25 cellular contexts compared by ENCODE assay signal in genomic region chr11:122360875-122361274, GRCh38.
A peak's percentile ranks its signal among the peaks of the same experiment; 100 is the strongest.
DNase-seq lines count a peak whose midpoint lies in the region; ATAC-seq and TF ChIP-seq lines count a peak whose summit lies in the region.
"Had no signal": no experiment of that assay in that cellular context is flagged by ENCODE, and none has a peak within 500 bp of the region (broad histone marks: within the 10 kb centered on the region; RNA-seq: fewer than 3 reads in every experiment).

No MANE protein-coding gene starts in this region.

- peaks cover 7% of the 10 kb centered on the region; the same call in 2 of the 3 replicates for H3K36me3 Mint-ChIP-seq in GM23338 (ENCODE audit: low read depth)
- H3K36me3 Mint-ChIP-seq: CD4-positive, CD25-positive, alpha-beta regulatory T cell; stimulated activated effector memory CD8-positive, alpha-beta T cell treated with anti-CD3 and anti-CD28 coated beads, Interleukin-12 subunit alpha, Interleukin-12 subunit beta, amount 100 ng/mL, for 72 hours had no signal

- no peak overlapping the region for H2AFZ ChIP-seq in GM23338
- no peak overlapping the region for H2AFZ ChIP-seq in PC-9

- H3K27ac Mint-ChIP-seq in GM23338 = no peak overlapping the region
- H3K27ac Mint-ChIP-seq: CD4-positive, CD25-positive, alpha-beta regulatory T cell; stimulated activated effector memory CD8-positive, alpha-beta T cell treated with anti-CD3 and anti-CD28 coated beads, Interleukin-12 subunit alpha, Interleukin-12 subunit beta, amount 100 ng/mL, for 72 hours had no signal

- no peaks in the 10 kb centered on the region for H4K20me1 ChIP-seq in GM23338 (replicated peaks; ENCODE audit: insufficient read depth)
- H4K20me1 ChIP-seq in PC-9 (ENCODE audit: insufficient read depth) = no peaks in the 10 kb centered on the region

- H3K9me2 ChIP-seq in GM23338 (ENCODE audit: insufficient read depth) (no peaks in the 10 kb centered on the region), PC-9 (ENCODE audit: insufficient read depth) (no peaks in the 10 kb centered on the region)

- no peaks in the 10 kb centered on the region for H3K27me3 ChIP-seq in GM23338 (ENCODE audit: insufficient read depth)
- H3K27me3 ChIP-seq in PC-9 (ENCODE audit: insufficient read depth, low read depth) = no peaks in the 10 kb centered on the region
- peaks cover 3% of the 10 kb centered on the region for H3K27me3 ChIP-seq in foreskin keratinocyte
- H3K27me3 ChIP-seq in transverse colon = no peaks in the 10 kb centered on the region
- H3K27me3 ChIP-seq: testis had no signal

- H3K9me3 ChIP-seq in PC-9 (ENCODE audit: insufficient read depth, low read depth) (0 out of 2 replicates have a peak, but pooled peaks cover 8% of the 10 kb centered on the region), transverse colon (no peaks in the 10 kb centered on the region)
- H3K9me3 ChIP-seq: testis had no signal

- ATAC-seq in GM23338 (no peak), foreskin keratinocyte (no peak), GM18858 (IDR thresholded peaks at IDR 0.05; ENCODE audit: unreplicated experiment) (no peak)
- ATAC-seq: activated T-cell treated with anti-CD3 and anti-CD28 coated beads, Interleukin-2, amount 50 U/mL, for 4 hours; esophagus mucosa; left lobe of liver; stimulated activated effector memory CD8-positive, alpha-beta T cell treated with anti-CD3 and anti-CD28 coated beads, Interleukin-12 subunit alpha, Interleukin-12 subunit beta, amount 100 ng/mL, for 72 hours had no signal

- DNase-seq in GM23338 (ENCODE audit: low spot score) = no peak
- DNase-seq in PC-9 = no peak
- no peak for DNase-seq in foreskin keratinocyte
- no peak for DNase-seq in transverse colon
- no peak for DNase-seq in COLO668 (lab: John Stamatoyannopoulos, UW; ENCODE audit: unreplicated experiment)
- no peak for DNase-seq in KG1 (lab: John Stamatoyannopoulos, UW)
- DNase-seq: activated CD4-positive, CD25-positive, alpha-beta regulatory T cell; activated CD8-positive, alpha-beta memory T cell treated with anti-CD3 and anti-CD28 coated beads for 24 hours; activated naive CD4-positive, alpha-beta T cell treated with Interleukin-2 at 50 U/mL for 16 hours; activated T-cell treated with anti-CD3 and anti-CD28 coated beads, Interleukin-2, amount 50 U/mL, for 4 hours; CD4-positive, CD25-positive, alpha-beta regulatory T cell; central memory CD4-positive, alpha-beta T cell; DMS 273 treated with DMSO at 0.1 percent for 48 hours; midbrain; NCI-H187 treated with DMSO at 0.1 percent for 48 hours; NCI-H2227 treated with DMSO at 0.1 percent for 48 hours; NCI-H774; T-helper 9 cell; testis had no signal

- CTCF ChIA-PET in PC-9 (lab: Charles Lee) = no interaction called here

- TF ChIP-seq POLR2A in transverse colon (IDR thresholded peaks at IDR 0.05) = no peak

- no TSS peak for BruUV-seq in PC-9 (replicated peaks; lab: Mats Ljungman, UMichigan)

- H3K4me3 ChIP-seq in GM23338 = no peak overlapping the region
- H3K4me3 ChIP-seq in PC-9 = no peak overlapping the region
- no peak overlapping the region for H3K4me3 ChIP-seq in transverse colon
- H3K4me3 ChIP-seq: testis had no signal

- peaks cover 13% of the 10 kb centered on the region for H3K4me1 Mint-ChIP-seq in GM23338
- H3K4me1 Mint-ChIP-seq: CD4-positive, CD25-positive, alpha-beta regulatory T cell; stimulated activated effector memory CD8-positive, alpha-beta T cell treated with anti-CD3 and anti-CD28 coated beads, Interleukin-12 subunit alpha, Interleukin-12 subunit beta, amount 100 ng/mL, for 72 hours had no signal

- TF ChIP-seq CTCF in C4-2B (conservative IDR thresholded peaks at IDR 0.05) (peak; percentile 49), GM23338 (conservative IDR thresholded peaks at IDR 0.05; ENCODE audit: low read depth in 2 of 2) (peak; percentile 12 to 24; a peak in 1 of 4 replicates), PC-9 (conservative IDR thresholded peaks at IDR 0.05) (peak; percentile 39), foreskin keratinocyte (conservative IDR thresholded peaks at IDR 0.05) (peak; percentile 46), transverse colon (IDR thresholded peaks at IDR 0.05) (no peak)

- TF ChIP-seq EP300 in transverse colon (IDR thresholded peaks at IDR 0.05; ENCODE audit: low read depth) = no peak

- H3K27me3 Mint-ChIP-seq in GM23338 (ENCODE audit: insufficient read depth, low read depth, poor library complexity) = no peaks in the 10 kb centered on the region
- H3K27me3 Mint-ChIP-seq: CD4-positive, CD25-positive, alpha-beta regulatory T cell had no signal

- H3K4me3 Mint-ChIP-seq in GM23338 = no peak overlapping the region
- H3K4me3 Mint-ChIP-seq: activated T-cell treated with anti-CD3 and anti-CD28 coated beads, Interleukin-2, amount 50 U/mL, for 4 hours; CD4-positive, CD25-positive, alpha-beta regulatory T cell; nephron; stimulated activated effector memory CD8-positive, alpha-beta T cell treated with anti-CD3 and anti-CD28 coated beads, Interleukin-12 subunit alpha, Interleukin-12 subunit beta, amount 100 ng/mL, for 72 hours had no signal

- H3K36me3 ChIP-seq in GM23338 (ENCODE audit: insufficient read depth) = no peaks in the 10 kb centered on the region
- H3K36me3 ChIP-seq in PC-9 (ENCODE audit: low read depth) = no peaks in the 10 kb centered on the region
- no peaks in the 10 kb centered on the region for H3K36me3 ChIP-seq in transverse colon

- 84 to 96% methylated on average over 4 of the region's 4 CpGs for WGBS in transverse colon (ENCODE audit: low coverage in 1 of 2), 2 donors

- H3K79me2 ChIP-seq in GM23338 (replicated peaks; ENCODE audit: insufficient read depth) (no peaks in the 10 kb centered on the region), PC-9 (ENCODE audit: low read depth) (no peaks in the 10 kb centered on the region)

- H3K4me1 ChIP-seq in GM23338 (ENCODE audit: insufficient read depth) (no peaks in the 10 kb centered on the region), PC-9 (replicated peaks; ENCODE audit: insufficient read depth) (no peaks in the 10 kb centered on the region), foreskin keratinocyte (no peaks in the 10 kb centered on the region), transverse colon (no peaks in the 10 kb centered on the region)
- H3K4me1 ChIP-seq: testis had no signal

- POLR2A ChIA-PET in PC-9 (lab: Charles Lee; ENCODE audit: unreplicated experiment) = no interaction called here

- H3K27ac ChIP-seq in C4-2B (no peak overlapping the region), GM23338 (ENCODE audit: low read depth) (no peak overlapping the region), PC-9 (no peak overlapping the region), foreskin keratinocyte (no peak overlapping the region), transverse colon (no peak overlapping the region)
- H3K27ac ChIP-seq: testis had no signal

- H3K4me2 ChIP-seq in GM23338 (no peak overlapping the region), PC-9 (no peak overlapping the region)

- H3F3A ChIP-seq in GM23338 (replicated peaks; ENCODE audit: low read depth) = no peaks in the 10 kb centered on the region
- H3F3A ChIP-seq in PC-9 (ENCODE audit: insufficient read depth, low read depth) = no peaks in the 10 kb centered on the region

- peaks cover 8% of the 10 kb centered on the region; the same call in 2 of the 3 replicates for H3K9me3 Mint-ChIP-seq in GM23338
- H3K9me3 Mint-ChIP-seq: stimulated activated effector memory CD8-positive, alpha-beta T cell treated with anti-CD3 and anti-CD28 coated beads, Interleukin-12 subunit alpha, Interleukin-12 subunit beta, amount 100 ng/mL, for 72 hours had no signal

- intact Hi-C loops in PC-9 (cut with micrococcal nuclease; ENCODE audit: unreplicated experiment) (no loop called here), transverse colon (cut with DNase I; ENCODE audit: low total_unique reads) (no loop called here)

- in situ Hi-C loops in transverse colon (cut with MboI; ENCODE audit: low pct_ligation_motif_present in 1 of 4, low pct_unique_long_range_greater_than_20kb in 1 of 4, low sequenced_read_pairs in 3 of 4) = no loop called here

TF ChIP-seq in GM23338, 12 proteins besides CTCF, POLR2A, EP300 and RAD21:
- TF ChIP-seq JUNB (IDR thresholded peaks at IDR 0.05; ENCODE audit: unreplicated experiment) = no peak
- no peak for TF ChIP-seq ZNF331 (CRISPR knock-in tag; IDR thresholded peaks at IDR 0.05; ENCODE audit: low read depth)
- TF ChIP-seq EZH2 (IDR thresholded peaks at IDR 0.05; ENCODE audit: low read depth, unreplicated experiment) = no peak

Comparison
In these comparisons a context has a peak if more than half of its experiments do, and no peak if none do; other contexts are left out.
1. CTCF ChIP-seq: peak in C4-2B (single experiment), GM23338 (2 of 2), PC-9 (single experiment) and foreskin keratinocyte (single experiment); none in transverse colon (0 of 5).